8 cellular contexts compared by ENCODE assay signal in the genomic region with DNA sequence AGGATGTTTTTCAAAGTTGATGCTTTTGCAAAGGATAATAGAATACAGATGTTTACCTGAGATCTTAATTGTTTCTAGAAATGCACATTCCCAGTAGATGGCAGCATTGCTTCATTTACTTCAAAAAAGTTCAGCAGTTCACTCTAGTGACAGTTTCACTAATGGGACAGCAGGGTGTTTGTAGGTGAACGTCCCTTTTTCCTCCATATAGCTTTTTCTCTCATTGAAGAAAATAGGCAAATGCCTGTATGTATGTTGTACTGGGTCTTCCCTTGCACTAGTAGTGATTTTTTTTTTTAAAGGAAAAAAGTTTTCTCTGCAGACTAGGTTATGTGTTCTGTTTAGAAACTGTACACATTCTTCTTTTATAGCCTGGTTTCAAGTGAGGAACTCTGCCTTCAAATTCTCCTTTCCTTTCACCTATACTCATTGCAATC.
A peak's percentile ranks its signal among the peaks of the same experiment; 100 is the strongest.
DNase-seq lines count a peak whose midpoint lies in the region; ATAC-seq and TF ChIP-seq lines count a peak whose summit lies in the region.

No MANE protein-coding gene starts in this region.

- no peak for TF ChIP-seq POLR2A in esophagus muscularis mucosa (IDR thresholded peaks at IDR 0.05; ENCODE audit: low read depth)

- peak; percentile 1 for DNase-seq in stimulated activated CD8-positive, alpha-beta memory T cell treated with anti-CD3 and anti-CD28 coated beads, Interleukin-12 subunit alpha, Interleukin-12 subunit beta, amount 100 ng/mL, for 1 hour (ENCODE audit: low read depth)
- no peak for DNase-seq in stimulated activated CD8-positive, alpha-beta memory T cell treated with anti-CD3 and anti-CD28 coated beads, Interleukin-4, amount 100 ng/mL, for 48 hours
- no peak for DNase-seq in esophagus muscularis mucosa (ENCODE audit: extremely low spot score)
- DNase-seq in neuronal stem cell (ENCODE audit: low spot score): peak; percentile 64
- no peak for DNase-seq in middle frontal gyrus (ENCODE audit: extremely low spot score, low spot score)

- H3K4me3 ChIP-seq in esophagus muscularis mucosa (no peak overlapping the region), neuronal stem cell (ENCODE audit: low read length in 2 of 2) (no peak overlapping the region)

- intact Hi-C loops in esophagus muscularis mucosa (cut with DNase I): no loop called here

- no peak overlapping the region for H3K14ac ChIP-seq in neuronal stem cell (ENCODE audit: low read length)

- H3K27ac ChIP-seq in esophagus muscularis mucosa (replicated peaks in 1 of 4): no peak overlapping the region
- no peak overlapping the region for H3K27ac ChIP-seq in neuronal stem cell (replicated peaks; ENCODE audit: low read length)

- H3K4ac ChIP-seq in neuronal stem cell (ENCODE audit: low read length): no peak overlapping the region

- H2BK12ac ChIP-seq in neuronal stem cell (ENCODE audit: low read length): no peak overlapping the region

- no peak overlapping the region for H2BK120ac ChIP-seq in neuronal stem cell (ENCODE audit: low read depth, low read length)

- H2BK5ac ChIP-seq in neuronal stem cell (ENCODE audit: low read length): no peak overlapping the region

- no peaks in the 10 kb centered on the region for H3K79me1 ChIP-seq in neuronal stem cell (ENCODE audit: low read depth, low read length)

- no peaks in the 10 kb centered on the region for H3K27me3 ChIP-seq in esophagus muscularis mucosa
- H3K27me3 ChIP-seq in neuronal stem cell (ENCODE audit: control insufficient read depth in 3 of 3, insufficient read depth in 3 of 3, low read depth in 1 of 3, low read length in 3 of 3): no peaks in the 10 kb centered on the region

- H3K36me3 ChIP-seq in esophagus muscularis mucosa (no peaks in the 10 kb centered on the region), neuronal stem cell (replicated peaks in 1 of 2; ENCODE audit: control insufficient read depth in 2 of 2, insufficient read depth in 2 of 2, low read length in 2 of 2) (no peaks in the 10 kb centered on the region)

- H2BK15ac ChIP-seq in neuronal stem cell (ENCODE audit: low read length): no peak overlapping the region

- no peak for TF ChIP-seq EP300 in esophagus muscularis mucosa (IDR thresholded peaks at IDR 0.05)

- no peak overlapping the region for H2AK5ac ChIP-seq in neuronal stem cell (ENCODE audit: low read depth, low read length)

- 0% methylated on average over 1 of the region's 1 CpG for WGBS in esophagus muscularis mucosa
- no CpG with 5 or more reads among the region's 1 CpG for WGBS in neuronal stem cell (ENCODE audit: extremely low coverage in 2 of 2, insufficient read length in 2 of 2, insufficient replicate concordance in 1 of 2), 2 donors

- no peaks in the 10 kb centered on the region for H3K9me3 ChIP-seq in esophagus muscularis mucosa
- no peaks in the 10 kb centered on the region for H3K9me3 ChIP-seq in neuronal stem cell (replicated peaks in 1 of 2; ENCODE audit: control insufficient read depth in 2 of 2, insufficient read depth in 1 of 2, low read depth in 1 of 2, low read length in 2 of 2)

- H2AFZ ChIP-seq in neuronal stem cell (ENCODE audit: low read length): no peak overlapping the region

- no peak overlapping the region for H3K23ac ChIP-seq in neuronal stem cell (ENCODE audit: low read depth, low read length, poor library complexity)

- no peak overlapping the region for H3K18ac ChIP-seq in neuronal stem cell (ENCODE audit: low read length)

- no peak overlapping the region for H4K91ac ChIP-seq in neuronal stem cell (ENCODE audit: low read depth, low read length, poor library complexity)

- no peaks in the 10 kb centered on the region for H3K4me1 ChIP-seq in esophagus muscularis mucosa
- no peaks in the 10 kb centered on the region for H3K4me1 ChIP-seq in neuronal stem cell (ENCODE audit: control insufficient read depth in 2 of 2, insufficient read depth in 1 of 2, low read depth in 1 of 2, low read length in 2 of 2)

- H4K8ac ChIP-seq in neuronal stem cell (ENCODE audit: low read depth, low read length): no peak overlapping the region

- ATAC-seq in GM21723 (IDR thresholded peaks at IDR 0.05; ENCODE audit: unreplicated experiment) (peak; percentile 59), SK-N-SH treated with all-trans-retinoic acid at 6 μM for 48 hours (peak; percentile 86)

- no peak overlapping the region for H3K4me2 ChIP-seq in neuronal stem cell (ENCODE audit: insufficient read depth, low read length, poor library complexity, severe bottlenecking)

- no peak overlapping the region for H3K9ac ChIP-seq in neuronal stem cell (ENCODE audit: low read depth, low read length, poor library complexity)

- TF ChIP-seq CTCF in LNCAP (IDR thresholded peaks at IDR 0.05): peak; percentile 63
- TF ChIP-seq CTCF in esophagus muscularis mucosa (IDR thresholded peaks at IDR 0.05): peak; percentile 48 to 66 (median 60)

TF ChIP-seq in SK-N-SH treated with all-trans-retinoic acid at 6 μM for 48 hours, 23 proteins besides CTCF, POLR2A, EP300 and RAD21:
- TF ChIP-seq TOX (CRISPR knock-in tag; IDR thresholded peaks at IDR 0.05; ENCODE audit: borderline replicate concordance): no peak
- TF ChIP-seq ISL1 (CRISPR knock-in tag; IDR thresholded peaks at IDR 0.05): no peak
- no peak for TF ChIP-seq PPARA (CRISPR knock-in tag; IDR thresholded peaks at IDR 0.05; ENCODE audit: borderline replicate concordance)
- TF ChIP-seq OSR1 (CRISPR knock-in tag; IDR thresholded peaks at IDR 0.05): no peak
- no peak for TF ChIP-seq ZNF70 (CRISPR knock-in tag; IDR thresholded peaks at IDR 0.05)
- peak; percentile 42; the same call in 1 of the 2 replicates for TF ChIP-seq TCF4 (CRISPR knock-in tag; IDR thresholded peaks at IDR 0.05; ENCODE audit: borderline replicate concordance)

Comparison
In these comparisons a context has a peak if more than half of its experiments do, and no peak if none do; other contexts are left out.
1. DNase-seq: peak in stimulated activated CD8-positive, alpha-beta memory T cell treated with anti-CD3 and anti-CD28 coated beads, Interleukin-12 subunit alpha, Interleukin-12 subunit beta, amount 100 ng/mL, for 1 hour (single experiment) and neuronal stem cell (single experiment); none in stimulated activated CD8-positive, alpha-beta memory T cell treated with anti-CD3 and anti-CD28 coated beads, Interleukin-4, amount 100 ng/mL, for 48 hours (single experiment), esophagus muscularis mucosa (single experiment) and middle frontal gyrus (single experiment).